Comparison of ENCODE assay signal across 8 cellular contexts in the genomic region with DNA sequence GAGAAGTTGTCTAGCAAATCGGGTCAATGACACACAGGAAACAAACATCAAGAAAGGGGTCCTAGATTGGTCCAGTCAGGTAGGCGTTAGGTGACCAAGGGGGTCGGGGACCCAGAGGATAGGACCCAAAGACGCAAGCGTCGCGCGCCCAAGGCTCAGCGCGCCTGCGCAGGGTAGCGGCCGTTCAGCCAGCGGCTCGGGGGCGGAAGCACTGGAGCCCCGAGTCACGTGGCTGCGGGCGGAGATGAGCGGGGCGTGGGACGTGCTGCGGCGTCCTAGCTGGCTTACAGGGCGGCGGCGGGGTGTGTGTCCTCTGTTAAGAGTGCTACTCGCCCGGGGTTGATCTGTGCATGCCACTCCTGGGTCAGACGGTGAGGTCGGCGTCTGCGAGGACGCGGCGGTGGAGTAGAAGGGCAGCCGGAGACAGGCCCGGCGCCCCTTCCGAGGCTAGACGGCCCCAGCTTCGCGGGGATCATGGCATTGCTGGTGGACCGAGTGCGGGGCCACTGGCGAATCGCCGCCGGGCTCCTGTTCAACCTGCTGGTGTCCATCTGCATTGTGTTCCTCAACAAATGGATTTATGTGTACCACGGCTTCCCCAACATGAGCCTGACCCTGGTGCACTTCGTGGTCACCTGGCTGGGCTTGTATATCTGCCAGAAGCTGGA. TPM values are rescaled to one million over a fixed set of nuclear protein-coding genes. Genes with fewer than 3 reads are reported as not detected.
DNase-seq lines count a peak whose midpoint lies in the region; ATAC-seq and TF ChIP-seq lines count a peak whose summit lies in the region.

A gene (plus strand): TSS at position 273 of the 668 bp plus-strand sequence. CDS start 202 bp downstream, at position 475.

- H3K36me3 ChIP-seq in CD4-positive, CD25-positive, alpha-beta regulatory T cell (ENCODE audit: control insufficient read depth, insufficient read depth, low read length): peaks cover 8% of the 10 kb centered on the region
- H3K36me3 ChIP-seq in lower lobe of right lung: peaks cover 21% of the 10 kb centered on the region

- H3K27me3 Mint-ChIP-seq in CD4-positive, CD25-positive, alpha-beta regulatory T cell: no peaks in the 10 kb centered on the region
- no peaks in the 10 kb centered on the region for H3K27me3 Mint-ChIP-seq in activated CD4-positive, alpha-beta memory T cell treated with anti-CD3 and anti-CD28 coated beads, Interleukin-2, amount 10 ng/mL, durations not matched to agents 7 days and 5 days

- peak within 1 kb of the TSS; percentile 95 to 99 (median 98) for H3K4me3 Mint-ChIP-seq in CD4-positive, CD25-positive, alpha-beta regulatory T cell
- H3K4me3 Mint-ChIP-seq in activated CD4-positive, alpha-beta memory T cell treated with anti-CD3 and anti-CD28 coated beads, Interleukin-2, amount 10 ng/mL, durations not matched to agents 7 days and 5 days: peak within 1 kb of the TSS; percentile 95

- peak; percentile 98 to 99 for ATAC-seq in CD4-positive, CD25-positive, alpha-beta regulatory T cell (ENCODE audit: low read depth in 2 of 2)
- ATAC-seq in GM19438 (IDR thresholded peaks at IDR 0.05; ENCODE audit: low read depth, unreplicated experiment) (peak; percentile 97), HG03571 (IDR thresholded peaks at IDR 0.05; ENCODE audit: unreplicated experiment) (peak; percentile 98), lower lobe of right lung (peak; percentile 100)

- peak within 1 kb of the TSS; percentile 93 for H3K4me3 ChIP-seq in CD4-positive, CD25-positive, alpha-beta regulatory T cell (ENCODE audit: low read depth, low read length)
- peak within 1 kb of the TSS; percentile 71 for H3K4me3 ChIP-seq in lower lobe of right lung

- peak; percentile 87 to 97 (median 88) for DNase-seq in CD4-positive, CD25-positive, alpha-beta regulatory T cell
- DNase-seq in NCI-H82 (lab: John Stamatoyannopoulos, UW) (peak; percentile 97), ecto neural progenitor cell (ENCODE audit: low spot score) (peak; percentile 97), lower lobe of right lung (peak; percentile 97)
- peak; percentile 95 for DNase-seq in activated CD4-positive, alpha-beta memory T cell treated with anti-CD3 and anti-CD28 coated beads, Interleukin-2, amount 10 ng/mL, durations not matched to agents 7 days and 5 days
- DNase-seq in stimulated activated CD4-positive, alpha-beta T cell treated with anti-CD3 and anti-CD28 coated beads, TNF-alpha, amount 100 ng/mL, for 1 hour (ENCODE audit: low read depth in 3 of 3, low spot score in 1 of 3): peak; percentile 71 to 77 (median 74)

- peaks cover 12 to 68% (median 44%) of the 10 kb centered on the region in 4 donors for H3K4me1 Mint-ChIP-seq in CD4-positive, CD25-positive, alpha-beta regulatory T cell
- H3K4me1 Mint-ChIP-seq in activated CD4-positive, alpha-beta memory T cell treated with anti-CD3 and anti-CD28 coated beads, Interleukin-2, amount 10 ng/mL, durations not matched to agents 7 days and 5 days: peaks cover 51% of the 10 kb centered on the region

- H3K36me3 Mint-ChIP-seq in CD4-positive, CD25-positive, alpha-beta regulatory T cell: peaks cover 20% of the 10 kb centered on the region
- peaks cover 23% of the 10 kb centered on the region for H3K36me3 Mint-ChIP-seq in activated CD4-positive, alpha-beta memory T cell treated with anti-CD3 and anti-CD28 coated beads, Interleukin-2, amount 10 ng/mL, durations not matched to agents 7 days and 5 days (ENCODE audit: low read depth)

- H3K9me3 Mint-ChIP-seq in CD4-positive, CD25-positive, alpha-beta regulatory T cell: no peaks in the 10 kb centered on the region
- H3K9me3 Mint-ChIP-seq in activated CD4-positive, alpha-beta memory T cell treated with anti-CD3 and anti-CD28 coated beads, Interleukin-2, amount 10 ng/mL, durations not matched to agents 7 days and 5 days: no peaks in the 10 kb centered on the region

- peak within 1 kb of the TSS; percentile 82 for H3K27ac ChIP-seq in CD4-positive, CD25-positive, alpha-beta regulatory T cell (ENCODE audit: insufficient read depth, low read length, poor library complexity, severe bottlenecking)
- H3K27ac ChIP-seq in lower lobe of right lung: peak within 1 kb of the TSS; percentile 80

- POLR2A ChIA-PET in activated CD4-positive, alpha-beta memory T cell treated with anti-CD3 and anti-CD28 coated beads, Interleukin-2, amount 10 ng/mL, durations not matched to agents 7 days and 5 days (lab: Charles Lee): interaction anchor here (0.7 to 3.4 kb wide), 19 partner anchors 9 to 381 kb away, joined by 3 to 80 read pairs (median 4); a partner anchor contains a TSS

- H3K27me3 ChIP-seq in CD4-positive, CD25-positive, alpha-beta regulatory T cell (ENCODE audit: control insufficient read depth, insufficient read depth, low read length): no peaks in the 10 kb centered on the region
- H3K27me3 ChIP-seq in lower lobe of right lung (ENCODE audit: low read depth): no peaks in the 10 kb centered on the region

- CTCF ChIA-PET in activated CD4-positive, alpha-beta memory T cell treated with anti-CD3 and anti-CD28 coated beads, Interleukin-2, amount 10 ng/mL, durations not matched to agents 7 days and 5 days (lab: Charles Lee): interaction anchor here (0.7 to 3.0 kb wide), 7 partner anchors 10 to 626 kb away, joined by 3 to 29 read pairs (median 3); a partner anchor contains a TSS

- TF ChIP-seq CTCF in lower lobe of right lung (IDR thresholded peaks at IDR 0.05): no peak

- no peaks in the 10 kb centered on the region for H3K9me3 ChIP-seq in CD4-positive, CD25-positive, alpha-beta regulatory T cell (ENCODE audit: control insufficient read depth in 2 of 2, low read length in 2 of 2)
- H3K9me3 ChIP-seq in lower lobe of right lung: no peaks in the 10 kb centered on the region

- H3K27ac Mint-ChIP-seq in CD4-positive, CD25-positive, alpha-beta regulatory T cell: peak within 1 kb of the TSS; percentile 91 to 96 (median 96)
- H3K27ac Mint-ChIP-seq in activated CD4-positive, alpha-beta memory T cell treated with anti-CD3 and anti-CD28 coated beads, Interleukin-2, amount 10 ng/mL, durations not matched to agents 7 days and 5 days: peak within 1 kb of the TSS; percentile 80

- intact Hi-C loops in lower lobe of right lung (cut with DNase I): no loop called here

- peaks cover 38% of the 10 kb centered on the region for H3K4me1 ChIP-seq in CD4-positive, CD25-positive, alpha-beta regulatory T cell (ENCODE audit: control insufficient read depth, insufficient read depth, low read length, poor library complexity, severe bottlenecking)
- H3K4me1 ChIP-seq in lower lobe of right lung: peaks cover 25% of the 10 kb centered on the region

RNA-seq across cellular contexts. Expression of the gene that starts here (rescaled TPM):
- total RNA-seq in CD4-positive, CD25-positive, alpha-beta regulatory T cell: 12.1 TPM
- 10 to 100 TPM; 12.7 to 20.2 (median 15.2) TPM for polyA plus RNA-seq in CD4-positive, CD25-positive, alpha-beta regulatory T cell
- 1 to 10 TPM; 8.2 to 8.8 TPM for total RNA-seq in activated CD4-positive, alpha-beta memory T cell treated with anti-CD3 and anti-CD28 coated beads, Interleukin-2, amount 10 ng/mL, durations not matched to agents 7 days and 5 days
- 16.5 TPM for total RNA-seq in lower lobe of right lung

Comparison
In these comparisons a context has a peak if more than half of its experiments do, and no peak if none do; other contexts are left out.
1. Peak in every context shown above with its lines: DNase-seq, ATAC-seq, H3K4me3 ChIP-seq and H3K27ac ChIP-seq.